Comparison of ENCODE assay signal across 1 cellular context in the genomic region with DNA sequence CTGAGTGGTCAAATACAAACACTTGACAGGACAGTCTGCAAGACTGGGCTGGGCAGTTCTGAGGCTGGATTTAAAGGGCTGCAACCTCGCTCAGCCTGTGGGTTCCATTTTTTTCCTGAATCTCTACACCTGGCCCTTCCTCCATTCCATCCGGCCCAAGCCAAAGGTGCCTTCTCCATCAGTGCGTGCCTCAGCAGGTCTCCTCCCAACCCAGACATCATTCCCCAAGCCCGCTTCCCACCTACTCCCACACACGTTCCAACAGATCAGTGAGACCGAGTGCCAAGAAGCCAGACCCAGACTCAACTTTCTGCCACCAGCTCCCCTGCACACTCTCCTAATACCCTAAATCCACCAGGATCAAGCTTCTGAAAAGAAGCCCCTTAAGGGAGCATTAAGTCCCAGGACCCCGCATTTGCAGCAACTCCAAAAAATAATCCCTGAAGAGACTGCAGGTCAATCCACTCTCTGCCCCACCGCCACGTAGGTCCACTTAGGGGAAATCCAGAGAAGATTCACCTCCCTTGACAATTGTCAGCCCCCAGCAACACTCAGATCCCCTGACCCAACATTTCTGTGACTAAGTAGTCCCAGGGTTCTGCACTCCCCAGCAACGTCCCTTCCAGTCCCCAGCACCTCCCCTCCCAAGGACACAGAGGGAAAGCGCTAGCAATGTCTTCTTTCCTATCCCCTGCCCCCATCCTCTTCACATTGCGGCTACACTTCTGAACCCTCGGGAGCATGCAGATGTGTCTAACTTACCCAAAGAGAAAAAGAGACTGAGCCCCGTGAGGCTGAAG.
TF ChIP-seq lines count a peak whose summit lies in the region.

No MANE protein-coding gene starts in this region.

TF ChIP-seq in GM12878, 131 proteins besides CTCF, POLR2A, EP300 and RAD21:
- TF ChIP-seq NFXL1 (IDR thresholded peaks at IDR 0.05; ENCODE audit: borderline replicate concordance) (no peak), EGR1 (IDR thresholded peaks at IDR 0.05; ENCODE audit: borderline replicate concordance in 1 of 2, low read depth in 2 of 2, low read length in 2 of 2) (no peak), ESRRA (IDR thresholded peaks at IDR 0.05; ENCODE audit: low read length) (no peak), JUND (IDR thresholded peaks at IDR 0.05; ENCODE audit: low read depth, low read length) (no peak), NBN (IDR thresholded peaks at IDR 0.05) (no peak), SIX5 (IDR thresholded peaks at IDR 0.05; ENCODE audit: low read depth, low read length, severe bottlenecking) (no peak), CBX5 (IDR thresholded peaks at IDR 0.05; ENCODE audit: low read depth) (no peak)
- TF ChIP-seq, protein P1, sequence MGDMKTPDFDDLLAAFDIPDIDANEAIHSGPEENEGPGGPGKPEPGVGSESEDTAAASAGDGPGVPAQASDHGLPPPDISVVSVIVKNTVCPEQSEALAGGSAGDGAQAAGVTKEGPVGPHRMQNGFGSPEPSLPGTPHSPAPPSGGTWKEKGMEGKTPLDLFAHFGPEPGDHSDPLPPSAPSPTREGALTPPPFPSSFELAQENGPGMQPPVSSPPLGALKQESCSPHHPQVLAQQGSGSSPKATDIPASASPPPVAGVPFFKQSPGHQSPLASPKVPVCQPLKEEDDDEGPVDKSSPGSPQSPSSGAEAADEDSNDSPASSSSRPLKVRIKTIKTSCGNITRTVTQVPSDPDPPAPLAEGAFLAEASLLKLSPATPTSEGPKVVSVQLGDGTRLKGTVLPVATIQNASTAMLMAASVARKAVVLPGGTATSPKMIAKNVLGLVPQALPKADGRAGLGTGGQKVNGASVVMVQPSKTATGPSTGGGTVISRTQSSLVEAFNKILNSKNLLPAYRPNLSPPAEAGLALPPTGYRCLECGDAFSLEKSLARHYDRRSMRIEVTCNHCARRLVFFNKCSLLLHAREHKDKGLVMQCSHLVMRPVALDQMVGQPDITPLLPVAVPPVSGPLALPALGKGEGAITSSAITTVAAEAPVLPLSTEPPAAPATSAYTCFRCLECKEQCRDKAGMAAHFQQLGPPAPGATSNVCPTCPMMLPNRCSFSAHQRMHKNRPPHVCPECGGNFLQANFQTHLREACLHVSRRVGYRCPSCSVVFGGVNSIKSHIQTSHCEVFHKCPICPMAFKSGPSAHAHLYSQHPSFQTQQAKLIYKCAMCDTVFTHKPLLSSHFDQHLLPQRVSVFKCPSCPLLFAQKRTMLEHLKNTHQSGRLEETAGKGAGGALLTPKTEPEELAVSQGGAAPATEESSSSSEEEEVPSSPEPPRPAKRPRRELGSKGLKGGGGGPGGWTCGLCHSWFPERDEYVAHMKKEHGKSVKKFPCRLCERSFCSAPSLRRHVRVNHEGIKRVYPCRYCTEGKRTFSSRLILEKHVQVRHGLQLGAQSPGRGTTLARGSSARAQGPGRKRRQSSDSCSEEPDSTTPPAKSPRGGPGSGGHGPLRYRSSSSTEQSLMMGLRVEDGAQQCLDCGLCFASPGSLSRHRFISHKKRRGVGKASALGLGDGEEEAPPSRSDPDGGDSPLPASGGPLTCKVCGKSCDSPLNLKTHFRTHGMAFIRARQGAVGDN (IDR thresholded peaks at IDR 0.05), result no peak
- TF ChIP-seq, protein P2, sequence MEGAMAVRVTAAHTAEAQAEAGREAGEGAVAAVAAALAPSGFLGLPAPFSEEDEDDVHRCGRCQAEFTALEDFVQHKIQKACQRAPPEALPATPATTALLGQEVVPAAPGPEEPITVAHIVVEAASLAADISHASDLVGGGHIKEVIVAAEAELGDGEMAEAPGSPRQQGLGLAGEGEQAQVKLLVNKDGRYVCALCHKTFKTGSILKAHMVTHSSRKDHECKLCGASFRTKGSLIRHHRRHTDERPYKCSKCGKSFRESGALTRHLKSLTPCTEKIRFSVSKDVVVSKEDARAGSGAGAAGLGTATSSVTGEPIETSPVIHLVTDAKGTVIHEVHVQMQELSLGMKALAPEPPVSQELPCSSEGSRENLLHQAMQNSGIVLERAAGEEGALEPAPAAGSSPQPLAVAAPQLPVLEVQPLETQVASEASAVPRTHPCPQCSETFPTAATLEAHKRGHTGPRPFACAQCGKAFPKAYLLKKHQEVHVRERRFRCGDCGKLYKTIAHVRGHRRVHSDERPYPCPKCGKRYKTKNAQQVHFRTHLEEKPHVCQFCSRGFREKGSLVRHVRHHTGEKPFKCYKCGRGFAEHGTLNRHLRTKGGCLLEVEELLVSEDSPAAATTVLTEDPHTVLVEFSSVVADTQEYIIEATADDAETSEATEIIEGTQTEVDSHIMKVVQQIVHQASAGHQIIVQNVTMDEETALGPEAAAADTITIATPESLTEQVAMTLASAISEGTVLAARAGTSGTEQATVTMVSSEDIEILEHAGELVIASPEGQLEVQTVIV (IDR thresholded peaks at IDR 0.05; ENCODE audit: borderline replicate concordance, partially characterized antibody), result no peak
- TF ChIP-seq, protein P3, sequence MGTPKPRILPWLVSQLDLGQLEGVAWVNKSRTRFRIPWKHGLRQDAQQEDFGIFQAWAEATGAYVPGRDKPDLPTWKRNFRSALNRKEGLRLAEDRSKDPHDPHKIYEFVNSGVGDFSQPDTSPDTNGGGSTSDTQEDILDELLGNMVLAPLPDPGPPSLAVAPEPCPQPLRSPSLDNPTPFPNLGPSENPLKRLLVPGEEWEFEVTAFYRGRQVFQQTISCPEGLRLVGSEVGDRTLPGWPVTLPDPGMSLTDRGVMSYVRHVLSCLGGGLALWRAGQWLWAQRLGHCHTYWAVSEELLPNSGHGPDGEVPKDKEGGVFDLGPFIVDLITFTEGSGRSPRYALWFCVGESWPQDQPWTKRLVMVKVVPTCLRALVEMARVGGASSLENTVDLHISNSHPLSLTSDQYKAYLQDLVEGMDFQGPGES (IDR thresholded peaks at IDR 0.05), result no peak
TF ChIP-seq in GM12878: peak in this region for 0.
